In genomic region chr11:17014321-17014773, GRCh38 we compare ENCODE assay signal across 8 cellular contexts. TPM values are rescaled to one million over a fixed set of nuclear protein-coding genes. Genes with fewer than 3 reads are reported as not detected.
DNase-seq lines count a peak whose midpoint lies in the region; ATAC-seq and TF ChIP-seq lines count a peak whose summit lies in the region.

Gene PLEKHA7, minus strand, starts transcription at chr11:17014414. Its CDS starts 13 bp downstream, at chr11:17014401.

- no peaks in the 10 kb centered on the region for H3K9me3 ChIP-seq in esophagus (ENCODE audit: control insufficient read depth in 2 of 2, insufficient read depth in 1 of 2, low read depth in 1 of 2, low read length in 1 of 2)

- H3K4me1 Mint-ChIP-seq in T-helper 2 cell treated with Interferon-gamma antibody and Interleukin-4, amounts not matched to agents 5 μg/mL and 100 μg/mL, for 36 hours (ENCODE audit: low read depth), result peaks cover 8% of the 10 kb centered on the region
- peaks cover 6 to 13% (median 9%) of the 10 kb centered on the region in 4 donors for H3K4me1 Mint-ChIP-seq in naive thymus-derived CD8-positive, alpha-beta T cell

- H3K36me3 Mint-ChIP-seq in T-helper 2 cell treated with Interferon-gamma antibody and Interleukin-4, amounts not matched to agents 5 μg/mL and 100 μg/mL, for 36 hours (ENCODE audit: low read depth), result peaks cover 3% of the 10 kb centered on the region
- H3K36me3 Mint-ChIP-seq in naive thymus-derived CD8-positive, alpha-beta T cell, result peaks cover 0 to 8% (median 6%) of the 10 kb centered on the region in 3 donors

- WGBS in esophagus, 2 donors, result 0 to 1% methylated on average over 24 to 55 of the region's 68 CpGs

- peak within 1 kb of the TSS; percentile 74 to 77 for H3K4me3 ChIP-seq in esophagus (ENCODE audit: low read depth in 1 of 2, low read length in 2 of 2)

- H3K4me1 ChIP-seq in esophagus (ENCODE audit: control insufficient read depth in 2 of 2, insufficient read depth in 2 of 2, low read length in 1 of 2), result peaks cover 0 to 3% of the 10 kb centered on the region in 2 donors

- H3K27ac ChIP-seq in esophagus (ENCODE audit: low read depth in 2 of 2, low read length in 1 of 2), result peak within 1 kb of the TSS; percentile 86 to 91

- H3K27me3 Mint-ChIP-seq in T-helper 2 cell treated with Interferon-gamma antibody and Interleukin-4, amounts not matched to agents 5 μg/mL and 100 μg/mL, for 36 hours (ENCODE audit: low read depth), result peaks cover 35% of the 10 kb centered on the region
- H3K27me3 Mint-ChIP-seq in naive thymus-derived CD8-positive, alpha-beta T cell, result peaks cover 13 to 22% (median 19%) of the 10 kb centered on the region in 5 donors

- peak; percentile 8 for DNase-seq in activated T-cell treated with anti-CD3 and anti-CD28 coated beads for 1 hour (ENCODE audit: low read depth)
- no peak for DNase-seq in activated T-cell treated with anti-CD3 and anti-CD28 coated beads for 4 hours
- DNase-seq in T-helper 2 cell treated with Interferon-gamma antibody and Interleukin-4, amounts not matched to agents 5 μg/mL and 100 μg/mL, for 36 hours (ENCODE audit: low spot score), result no peak
- DNase-seq in naive thymus-derived CD8-positive, alpha-beta T cell, result peak in 1 of 10 donors; percentile 20

- peak; percentile 15 to 55 for ATAC-seq in naive thymus-derived CD8-positive, alpha-beta T cell
- ATAC-seq in GM21390 (IDR thresholded peaks at IDR 0.05; ENCODE audit: unreplicated experiment), result no peak
- ATAC-seq in HG03460 (IDR thresholded peaks at IDR 0.05; ENCODE audit: unreplicated experiment), result no peak
- ATAC-seq in GM18505 (IDR thresholded peaks at IDR 0.05; ENCODE audit: unreplicated experiment), result no peak

- peak within 1 kb of the TSS; percentile 86 for H3K4me3 Mint-ChIP-seq in T-helper 2 cell treated with Interferon-gamma antibody and Interleukin-4, amounts not matched to agents 5 μg/mL and 100 μg/mL, for 36 hours
- peak within 1 kb of the TSS; percentile 84 to 95 (median 92) for H3K4me3 Mint-ChIP-seq in naive thymus-derived CD8-positive, alpha-beta T cell

- no peaks in the 10 kb centered on the region for H3K27me3 ChIP-seq in esophagus (ENCODE audit: control insufficient read depth in 1 of 2, insufficient read depth in 2 of 2, low read length in 2 of 2)

- TF ChIP-seq POLR2A in GM18505 (IDR thresholded peaks at IDR 0.05; ENCODE audit: borderline replicate concordance, extremely low read depth, insufficient read depth, insufficient read length), result no peak

- H3K36me3 ChIP-seq in esophagus (ENCODE audit: control insufficient read depth in 2 of 2, insufficient read depth in 2 of 2, low read length in 1 of 2), result no peaks in the 10 kb centered on the region

- POLR2A ChIA-PET in naive thymus-derived CD8-positive, alpha-beta T cell (lab: Charles Lee), result no interaction called here

- H3K27ac Mint-ChIP-seq in T-helper 2 cell treated with Interferon-gamma antibody and Interleukin-4, amounts not matched to agents 5 μg/mL and 100 μg/mL, for 36 hours, result peak within 1 kb of the TSS; percentile 20
- peak within 1 kb of the TSS in 5 of 10 donors; percentile 16 to 61 (median 39) for H3K27ac Mint-ChIP-seq in naive thymus-derived CD8-positive, alpha-beta T cell

- H3K9me3 Mint-ChIP-seq in T-helper 2 cell treated with Interferon-gamma antibody and Interleukin-4, amounts not matched to agents 5 μg/mL and 100 μg/mL, for 36 hours, result no peaks in the 10 kb centered on the region
- peaks cover 0 to 4% (median 0%) of the 10 kb centered on the region in 9 donors for H3K9me3 Mint-ChIP-seq in naive thymus-derived CD8-positive, alpha-beta T cell

RNA-seq across cellular contexts. Expression of gene PLEKHA7, which starts in this region (rescaled TPM):
- polyA plus RNA-seq in esophagus, result 10 to 100 TPM; 41.4 to 46.0 TPM
- total RNA-seq in naive thymus-derived CD8-positive, alpha-beta T cell, result under 1 TPM; 0.77 to 0.96 TPM
- not detected for polyA plus RNA-seq in naive thymus-derived CD8-positive, alpha-beta T cell

Comparison
In these comparisons a context has a peak if more than half of its experiments do, and no peak if none do; other contexts are left out.
1. RNA of gene PLEKHA7 (polyA plus RNA-seq): 41.4 to 46.0 TPM in esophagus; not detected in naive thymus-derived CD8-positive, alpha-beta T cell; every median in the first group is over 10 times any median in the second.
2. Peak in ATAC-seq in naive thymus-derived CD8-positive, alpha-beta T cell; RNA of the gene not detected or under 1 TPM.